In genomic region chr5:131346204-131346603, GRCh38 we compare ENCODE assay signal across 1 cellular context.
A peak's percentile ranks its signal among the peaks of the same experiment; 100 is the strongest.
TF ChIP-seq lines count a peak whose summit lies in the region.
"Not testable (repeated sequence)": the region's sequence is repeated elsewhere in the genome, so short reads cannot be mapped to it uniquely, and the experiment has no call there.

No MANE protein-coding gene starts in this region.

TF ChIP-seq in K562, 482 proteins besides CTCF, POLR2A, EP300 and RAD21:
- TF ChIP-seq CEBPB (tag; IDR thresholded peaks at IDR 0.05) (peak; percentile 83), CEBPG (tag; conservative IDR thresholded peaks at IDR 0.05 in 1 of 2, IDR thresholded peaks at IDR 0.05 in 1 of 2) (peak in 1 of 2 experiments; percentile 77; a peak in 2 of 4 replicates), ZNF507 (tag; conservative IDR thresholded peaks at IDR 0.05) (0 out of 2 replicates have a peak, but pooled peaks have one; percentile 35)
- not testable (repeated sequence) for TF ChIP-seq CEBPG (CRISPR knock-in tag; IDR thresholded peaks at IDR 0.05)
